Comparison of ENCODE assay signal across 16 cellular contexts in the genomic region with DNA sequence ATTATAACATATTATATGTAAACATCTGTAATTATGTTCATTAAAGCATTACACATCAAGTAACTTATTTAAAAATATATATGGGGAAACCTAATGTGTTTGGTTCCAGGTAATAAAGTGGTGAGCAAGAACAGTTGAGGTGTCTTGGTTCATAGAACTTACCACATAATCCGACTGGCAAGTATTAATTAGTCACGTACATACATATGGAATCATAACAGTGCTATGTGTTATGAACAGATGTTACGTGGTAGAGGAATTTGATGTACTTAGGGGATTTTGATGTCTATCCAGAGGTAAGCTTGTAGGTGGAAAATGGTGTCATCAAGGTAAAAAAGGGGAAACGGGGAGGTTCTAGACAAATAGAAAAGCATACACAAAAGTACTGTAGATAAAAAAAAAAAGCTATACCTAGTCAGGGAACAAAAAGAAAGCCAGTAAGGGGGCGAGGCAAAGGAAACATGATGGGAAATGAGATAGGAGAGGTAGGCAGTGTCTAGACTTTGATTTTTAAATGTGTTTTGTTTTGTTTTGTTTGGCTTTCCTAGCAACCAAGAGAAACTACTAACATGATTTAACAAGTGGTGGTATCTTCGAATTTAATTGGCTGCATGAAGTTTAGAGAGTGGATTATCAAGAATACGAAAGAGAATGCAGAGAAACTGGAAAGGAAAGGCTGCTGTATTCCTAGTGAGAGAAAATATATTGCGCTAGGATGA. TPM values are rescaled to one million over a fixed set of nuclear protein-coding genes. Genes with fewer than 3 reads are reported as not detected.
DNase-seq lines count a peak whose midpoint lies in the region; ATAC-seq, FAIRE-seq and TF ChIP-seq lines count a peak whose summit lies in the region.
"Had no signal": no experiment of that assay in that cellular context is flagged by ENCODE, and none has a peak within 500 bp of the region (broad histone marks: within the 10 kb centered on the region; RNA-seq: fewer than 3 reads in every experiment).

No MANE protein-coding gene starts in this region.

- H3K27ac ChIP-seq in A549 (no peak overlapping the region), astrocyte (ENCODE audit: low read depth, low read length) (no peak overlapping the region), keratinocyte (ENCODE audit: control insufficient read depth, insufficient read depth, low read length) (no peak overlapping the region), gastrocnemius medialis (peak overlapping the region; percentile 38 to 91 (median 72))
- no peak overlapping the region for H3K27ac ChIP-seq in CD4-positive, alpha-beta memory T cell (ENCODE audit: low read depth, low read length)
- H3K27ac ChIP-seq: 22Rv1, BLaER1 had no signal

- H3K79me2 ChIP-seq in astrocyte (ENCODE audit: insufficient read depth, low read length) (no peaks in the 10 kb centered on the region), keratinocyte (ENCODE audit: control insufficient read depth, insufficient read depth, low read length) (no peaks in the 10 kb centered on the region)

- H3K4me3 Mint-ChIP-seq in astrocyte (ENCODE audit: unreplicated experiment), result no peak overlapping the region
- H3K4me3 Mint-ChIP-seq in CD4-positive, alpha-beta memory T cell, result no peak overlapping the region

- no peaks in the 10 kb centered on the region for H3K4me1 ChIP-seq in A549
- H3K4me1 ChIP-seq in astrocyte (ENCODE audit: insufficient read depth, low read length), result no peaks in the 10 kb centered on the region
- H3K4me1 ChIP-seq in keratinocyte (ENCODE audit: control insufficient read depth, extremely low read depth, insufficient read depth, low read length), result no peaks in the 10 kb centered on the region
- peaks cover 6 to 16% of the 10 kb centered on the region in 2 donors for H3K4me1 ChIP-seq in gastrocnemius medialis
- no peaks in the 10 kb centered on the region for H3K4me1 ChIP-seq in CD4-positive, alpha-beta memory T cell (ENCODE audit: insufficient read depth, low read length)
- H3K4me1 ChIP-seq: BLaER1, HAP-1 had no signal

- H3K4me2 ChIP-seq in A549 (no peak overlapping the region), astrocyte (ENCODE audit: low read length) (no peak overlapping the region), keratinocyte (ENCODE audit: control insufficient read depth, extremely low read depth, insufficient read depth, low read depth, low read length) (no peak overlapping the region)
- H3K4me2 ChIP-seq: BLaER1 had no signal

- H4K20me1 ChIP-seq in astrocyte (ENCODE audit: insufficient read depth, low read length) (no peaks in the 10 kb centered on the region), keratinocyte (ENCODE audit: control insufficient read depth, extremely low read depth, insufficient read depth, low read length) (no peaks in the 10 kb centered on the region)
- H4K20me1 ChIP-seq: BLaER1 had no signal

- H3K36me3 Mint-ChIP-seq in astrocyte (ENCODE audit: low read depth, unreplicated experiment), result no peaks in the 10 kb centered on the region
- no peaks in the 10 kb centered on the region for H3K36me3 Mint-ChIP-seq in CD4-positive, alpha-beta memory T cell

- CTCF ChIA-PET in A549 (lab: Yijun Ruan, JAX), result no interaction called here
- CTCF ChIA-PET in CD4-positive, alpha-beta memory T cell (lab: Charles Lee; ENCODE audit: partially characterized antibody), result no interaction called here

- in situ Hi-C loops in gastrocnemius medialis (cut with MboI; ENCODE audit: low sequenced_read_pairs in 4 of 4), result loop anchor here in 1 of 4 donors (25.0 kb wide), 1 partner anchor 111 kb away; no protein-coding TSS in a partner anchor

- ATAC-seq in A549 (no peak), gastrocnemius medialis (no peak)

- no peak overlapping the region for H2AFZ ChIP-seq in astrocyte (ENCODE audit: low read depth, low read length)
- H2AFZ ChIP-seq in keratinocyte (ENCODE audit: control insufficient read depth, low read length), result peak overlapping the region; percentile 25

- H3K36me3 ChIP-seq in astrocyte (ENCODE audit: insufficient read depth, low read length), result no peaks in the 10 kb centered on the region
- no peaks in the 10 kb centered on the region for H3K36me3 ChIP-seq in keratinocyte (ENCODE audit: control insufficient read depth in 2 of 2, extremely low read depth in 1 of 2, insufficient read depth in 2 of 2, low read length in 2 of 2)
- H3K36me3 ChIP-seq in gastrocnemius medialis, result no peaks in the 10 kb centered on the region
- no peaks in the 10 kb centered on the region for H3K36me3 ChIP-seq in CD4-positive, alpha-beta memory T cell (ENCODE audit: insufficient read depth, low read length)
- H3K36me3 ChIP-seq: BLaER1, HAP-1 had no signal

- no peak for TF ChIP-seq EP300 in A549 (IDR thresholded peaks at IDR 0.05)

- POLR2A ChIA-PET in A549 (lab: Yijun Ruan, JAX), result no interaction called here
- POLR2A ChIA-PET in CD4-positive, alpha-beta memory T cell (lab: Charles Lee; ENCODE audit: partially characterized antibody), result no interaction called here

- no peak overlapping the region for H3K27ac Mint-ChIP-seq in astrocyte (ENCODE audit: unreplicated experiment)
- H3K27ac Mint-ChIP-seq in CD4-positive, alpha-beta memory T cell, result no peak overlapping the region

- H3K9me3 ChIP-seq in A549 (no peaks in the 10 kb centered on the region), astrocyte (ENCODE audit: insufficient read depth, low read depth, low read length) (no peaks in the 10 kb centered on the region), keratinocyte (ENCODE audit: control insufficient read depth, low read depth, low read length) (no peaks in the 10 kb centered on the region), gastrocnemius medialis (no peaks in the 10 kb centered on the region)
- no peaks in the 10 kb centered on the region for H3K9me3 ChIP-seq in CD4-positive, alpha-beta memory T cell (ENCODE audit: control insufficient read depth in 1 of 2, low read length in 2 of 2)
- H3K9me3 ChIP-seq: BLaER1, HAP-1 had no signal

- peaks cover 3% of the 10 kb centered on the region for H3K4me1 Mint-ChIP-seq in astrocyte (ENCODE audit: low read depth, unreplicated experiment)
- no peaks in the 10 kb centered on the region for H3K4me1 Mint-ChIP-seq in CD4-positive, alpha-beta memory T cell

- intact Hi-C loops in gastrocnemius medialis (cut with DNase I; ENCODE audit: low total_unique reads), result no loop called here
- intact Hi-C loops in CD4-positive, alpha-beta memory T cell (cut with micrococcal nuclease), result no loop called here

- 6% methylated on average over 8 of the region's 8 CpGs for WGBS in A549 (ENCODE audit: missing lambda C conversion rate)

- no peaks in the 10 kb centered on the region for H3K27me3 Mint-ChIP-seq in astrocyte (ENCODE audit: low read depth, unreplicated experiment)
- H3K27me3 Mint-ChIP-seq in CD4-positive, alpha-beta memory T cell, result no peaks in the 10 kb centered on the region

- TF ChIP-seq CTCF in A549 (IDR thresholded peaks at IDR 0.05) (no peak), astrocyte (IDR thresholded peaks at IDR 0.05; ENCODE audit: insufficient read depth, low read depth, low read length) (no peak), keratinocyte (optimal IDR thresholded peaks at IDR 0.05 in 1 of 3, IDR thresholded peaks at IDR 0.05 in 1 of 3, conservative IDR thresholded peaks at IDR 0.05 in 1 of 3; ENCODE audit: extremely low read depth in 1 of 3, insufficient read depth in 2 of 3, low read length in 3 of 3) (no peak), gastrocnemius medialis (IDR thresholded peaks at IDR 0.05 in 4 of 5, conservative IDR thresholded peaks at IDR 0.05 in 1 of 5) (no peak)

- dilution Hi-C loops in keratinocyte (cut with MboI; ENCODE audit: extremely low pct_ligation_motif_present, low sequenced_read_pairs), result no loop called here

- no peaks in the 10 kb centered on the region for H3K9me3 Mint-ChIP-seq in astrocyte (ENCODE audit: unreplicated experiment)
- peaks cover 0 to 9% (median 0%) of the 10 kb centered on the region in 8 donors for H3K9me3 Mint-ChIP-seq in CD4-positive, alpha-beta memory T cell

- no peak for TF ChIP-seq RAD21 in A549 (conservative IDR thresholded peaks at IDR 0.05 in 1 of 2, IDR thresholded peaks at IDR 0.05 in 1 of 2)

- H3K27me3 ChIP-seq in astrocyte (ENCODE audit: insufficient read depth, low read length) (no peaks in the 10 kb centered on the region), keratinocyte (ENCODE audit: control insufficient read depth, extremely low read depth, insufficient read depth, low read length) (no peaks in the 10 kb centered on the region), gastrocnemius medialis (no peaks in the 10 kb centered on the region)
- H3K27me3 ChIP-seq in CD4-positive, alpha-beta memory T cell (ENCODE audit: insufficient read depth, low read length), result no peaks in the 10 kb centered on the region

- H3K9ac ChIP-seq in astrocyte (ENCODE audit: low read length), result no peak overlapping the region
- no peak overlapping the region for H3K9ac ChIP-seq in keratinocyte (ENCODE audit: control insufficient read depth, extremely low read depth, insufficient read depth, low read length)
- H3K9ac ChIP-seq: BLaER1 had no signal

- no peaks in the 10 kb centered on the region for H3K9me1 ChIP-seq in keratinocyte (ENCODE audit: control insufficient read depth, extremely low read depth, insufficient read depth, low read length)

- no peak overlapping the region for H3K4me3 ChIP-seq in A549
- H3K4me3 ChIP-seq in astrocyte (ENCODE audit: insufficient read depth, low read depth, low read length), result no peak overlapping the region
- no peak overlapping the region for H3K4me3 ChIP-seq in keratinocyte (ENCODE audit: control insufficient read depth in 2 of 3, extremely low read depth in 1 of 3, insufficient read depth in 2 of 3, low read depth in 1 of 3, low read length in 3 of 3)
- no peak overlapping the region for H3K4me3 ChIP-seq in gastrocnemius medialis
- H3K4me3 ChIP-seq in CD4-positive, alpha-beta memory T cell (ENCODE audit: low read length in 2 of 2), result no peak overlapping the region
- H3K4me3 ChIP-seq: BLaER1, HAP-1 had no signal

- DNase-seq in A549 (ENCODE audit: low read depth in 1 of 2, low spot score in 1 of 2) (no peak), astrocyte (ENCODE audit: low read depth) (no peak), keratinocyte (ENCODE audit: low read depth, low spot score) (peak; percentile 19), gastrocnemius medialis (no peak), hypothalamus (lab: John Stamatoyannopoulos, UW) (no peak), medulla oblongata (ENCODE audit: extremely low spot score) (no peak)
- DNase-seq in NK-92 treated with Interleukin-12 subunit alpha and Interleukin-12 subunit beta, amount 100 ng/mL, for 24 hours (lab: John Stamatoyannopoulos, UW), result no peak
- no peak for DNase-seq in CD4-positive, alpha-beta memory T cell
- DNase-seq: AML-193, DMS53, GF-D8 had no signal

- no peak for TF ChIP-seq POLR2A in A549 (IDR thresholded peaks at IDR 0.05; ENCODE audit: low read length)
- TF ChIP-seq POLR2A in gastrocnemius medialis (IDR thresholded peaks at IDR 0.05), result no peak

- FAIRE-seq in A549 (lab: Jason Lieb, UNC) (peak; percentile 72), astrocyte (lab: Jason Lieb, UNC) (peak; percentile 87), keratinocyte (lab: Jason Lieb, UNC) (no peak)
- FAIRE-seq: GM19239, H1 had no signal

RNA-seq across cellular contexts. Expression of a gene that starts 12.6 kb away (rescaled TPM):
- polyA plus RNA-seq in A549 (2011; rRNA removed) (0.03 and 0.05 TPM in 2 replicates), A549 (2017; fragmentation: RNase III; extraction: RNeasy Plus Mini Kit Qiagen cat#74134 plus additional on column Dnase treatment) (0.05 TPM in 1 of 3 replicates, not detected in the others), keratinocyte (7.6 to 11.2 TPM (median 8.9 TPM) in 3 replicates)
- polyA plus RNA-seq in A549 (2012; cell fraction: cytosol; rRNA removed), result 0.01 and 0.04 TPM in 2 replicates
- 0.11 TPM in 1 of 2 replicates, not detected in the other for polyA plus RNA-seq in A549 (2012; cell fraction: nucleus; rRNA removed)
- polyA minus RNA-seq in A549 (2011; rRNA and poly(A)+ RNA removed), result 0.25 TPM in 1 of 2 replicates, not detected in the other
- total RNA-seq in astrocyte (22.2 and 25.0 TPM in 2 replicates), gastrocnemius medialis (100 to 1,000 TPM in 2 of 4 donors, 10 to 100 TPM in 2; 53.5 to 201 (median 98.9) TPM)
- polyA plus RNA-seq in keratinocyte (2011; ENCODE audit: low read depth), result 5.0 TPM
- polyA plus RNA-seq in keratinocyte (2011; cell fraction: cytosol; rRNA removed), result 8.4 and 9.7 TPM in 2 replicates
- polyA plus RNA-seq in keratinocyte (2011; cell fraction: nucleus; rRNA removed), result 15.2 and 16.7 TPM in 2 replicates
- polyA plus RNA-seq in keratinocyte (2012; ENCODE audit: low replicate concordance), result 4.6 and 5.4 TPM in 2 replicates
- 7.0 to 19.1 TPM (median 12.2 TPM) in 3 replicates for polyA minus RNA-seq in keratinocyte
- polyA minus RNA-seq in keratinocyte (2011; cell fraction: cytosol; rRNA and poly(A)+ RNA removed), result 3.1 TPM
- polyA minus RNA-seq in keratinocyte (2011; cell fraction: nucleus; rRNA and poly(A)+ RNA removed), result 11.7 and 20.0 TPM in 2 replicates
- total RNA-seq in CD4-positive, alpha-beta memory T cell, result under 1 TPM; 0.19 to 0.55 TPM
- polyA plus RNA-seq in CD4-positive, alpha-beta memory T cell, result under 1 TPM in 1 of 2 donors, not detected in 1; 0.18 TPM

Comparison
In these comparisons a context has a peak if more than half of its experiments do, and no peak if none do; other contexts are left out.
1. H3K27ac ChIP-seq: peak in gastrocnemius medialis (4 of 4); none in A549 (0 of 2), astrocyte (single experiment), keratinocyte (single experiment) and CD4-positive, alpha-beta memory T cell (single experiment).
2. RNA of a gene that starts 12.6 kb away (total RNA-seq): 53.5 to 201 TPM in gastrocnemius medialis and 22.2 to 25.0 TPM in astrocyte; 0.19 to 0.55 TPM in CD4-positive, alpha-beta memory T cell; every median in the first group is over 10 times any median in the second.